6 cellular contexts compared by ENCODE assay signal in the genomic region with DNA sequence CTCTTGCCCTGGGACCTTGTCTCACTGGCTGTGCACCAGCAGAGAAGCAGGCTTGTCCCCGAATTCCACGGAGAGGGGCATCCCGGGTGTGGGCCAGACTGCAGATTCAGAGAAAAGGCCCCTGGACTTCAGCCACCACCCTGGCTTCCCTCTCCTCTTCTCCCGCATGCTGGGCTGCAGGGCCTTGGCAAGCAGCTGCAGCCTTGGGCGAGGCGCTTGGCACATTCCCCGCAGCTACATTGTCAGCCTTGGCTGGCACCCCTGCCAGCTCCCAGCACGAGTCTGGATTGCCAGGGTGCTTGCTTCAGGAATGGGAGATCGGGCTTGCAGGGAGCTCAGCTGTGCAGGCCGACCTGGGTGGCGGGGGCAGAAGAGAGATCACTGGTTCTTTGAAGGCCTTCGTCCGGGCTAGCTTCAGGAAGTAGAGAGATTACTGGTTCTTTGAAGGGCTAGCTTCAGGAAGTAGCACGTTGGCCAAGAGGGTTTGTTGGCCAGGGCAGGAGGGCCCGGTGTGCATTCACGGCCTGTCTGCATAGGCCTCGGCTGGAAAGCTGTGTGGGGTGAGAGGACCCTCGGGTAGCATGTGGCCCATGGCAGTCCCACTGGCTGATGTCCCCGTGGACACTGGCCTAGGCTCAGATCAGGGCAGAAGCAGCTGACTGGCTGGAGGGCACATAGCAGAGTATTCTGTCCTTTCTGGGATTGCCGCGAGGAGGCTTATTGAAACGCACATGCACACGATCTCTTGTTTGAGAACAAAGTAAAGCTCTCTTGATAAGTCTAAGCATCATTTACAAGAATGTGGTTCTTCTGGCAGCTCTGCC. TPM values are rescaled to one million over a fixed set of nuclear protein-coding genes. Genes with fewer than 3 reads are reported as not detected.
DNase-seq lines count a peak whose midpoint lies in the region; ATAC-seq, FAIRE-seq and TF ChIP-seq lines count a peak whose summit lies in the region.

No MANE protein-coding gene starts in this region.

- intact Hi-C loops in endothelial cell of umbilical vein (cut with micrococcal nuclease), result loop anchor here (2.0 kb wide), 1 partner anchor 67 kb away; a partner anchor contains a TSS

- no peaks in the 10 kb centered on the region for H4K20me1 ChIP-seq in endothelial cell of umbilical vein (replicated peaks; ENCODE audit: control insufficient read depth, extremely low read depth, insufficient read depth, low read length)

- no peak for TF ChIP-seq CTCF in endothelial cell of umbilical vein (IDR thresholded peaks at IDR 0.05; ENCODE audit: extremely low read depth in 1 of 2, insufficient read depth in 1 of 2, low read depth in 1 of 2, low read length in 2 of 2)

- H3K4me2 ChIP-seq in endothelial cell of umbilical vein (ENCODE audit: insufficient read depth, low read length), result peak overlapping the region; percentile 29

- no TSS peak for BruUV-seq in endothelial cell of umbilical vein (replicated peaks; lab: Mats Ljungman, UMichigan)

- H3K79me2 ChIP-seq in endothelial cell of umbilical vein (ENCODE audit: control insufficient read depth, insufficient read depth, low read length), result peaks cover 7% of the 10 kb centered on the region

- H3K9me1 ChIP-seq in endothelial cell of umbilical vein (replicated peaks; ENCODE audit: control insufficient read depth, extremely low read depth, insufficient read depth, low read length), result no peaks in the 10 kb centered on the region

- no peaks in the 10 kb centered on the region for H3K36me3 ChIP-seq in endothelial cell of umbilical vein (ENCODE audit: control insufficient read depth in 2 of 2, extremely low read depth in 1 of 2, insufficient read depth in 2 of 2, low read length in 2 of 2)

- dilution Hi-C loops in endothelial cell of umbilical vein (cut with MboI; ENCODE audit: extremely low pct_ligation_motif_present, low sequenced_read_pairs), result no loop called here

- no peaks in the 10 kb centered on the region for H3K9me3 ChIP-seq in endothelial cell of umbilical vein (replicated peaks; ENCODE audit: control insufficient read depth, insufficient read depth, low read length)

- DNase-seq in AG08396 (ENCODE audit: low spot score) (peak; percentile 39), NCI-H1092 treated with DMSO at 0.1 percent for 48 hours (lab: John Stamatoyannopoulos, UW) (peak; percentile 81), endothelial cell of umbilical vein (ENCODE audit: low read depth, low spot score) (peak; percentile 28), renal cortical epithelial cell (ENCODE audit: low read depth) (peak; percentile 25)
- DNase-seq in stimulated activated naive CD4-positive, alpha-beta T cell (lab: John Stamatoyannopoulos, UW), result no peak

- no peak overlapping the region for H3K4me3 ChIP-seq in endothelial cell of umbilical vein (replicated peaks in 1 of 3; ENCODE audit: insufficient read depth in 1 of 3, low read depth in 1 of 3, low read length in 3 of 3)

- CTCF ChIA-PET in endothelial cell of umbilical vein (lab: Charles Lee), result interaction anchor here (1.0 kb wide), 1 partner anchor 8 kb away, joined by 3 read pairs; no protein-coding TSS in a partner anchor

- H2AFZ ChIP-seq in endothelial cell of umbilical vein (ENCODE audit: low read depth, low read length), result peak overlapping the region; percentile 27

- POLR2A ChIA-PET in endothelial cell of umbilical vein (lab: Charles Lee), result interaction anchor here (0.6 kb wide), 1 partner anchor 218 kb away, joined by 6 read pairs; no protein-coding TSS in a partner anchor

- H3K27ac ChIP-seq in endothelial cell of umbilical vein (ENCODE audit: insufficient read depth, low read depth, low read length), result peak overlapping the region; percentile 72

- peaks cover 21% of the 10 kb centered on the region for H3K4me1 ChIP-seq in endothelial cell of umbilical vein (ENCODE audit: control insufficient read depth, extremely low read depth, insufficient read depth, low read length)

- FAIRE-seq in endothelial cell of umbilical vein (lab: Jason Lieb, UNC), result peak; percentile 89

- H3K9ac ChIP-seq in endothelial cell of umbilical vein (replicated peaks; ENCODE audit: extremely low read depth, insufficient read depth, low read length), result peak overlapping the region; percentile 47

- no peaks in the 10 kb centered on the region for H3K27me3 ChIP-seq in endothelial cell of umbilical vein (ENCODE audit: control insufficient read depth in 2 of 2, insufficient read depth in 2 of 2, low read length in 2 of 2)

- no peak for TF ChIP-seq POLR2A in endothelial cell of umbilical vein (IDR thresholded peaks at IDR 0.05; ENCODE audit: low read depth, low read length)

- no peak for ATAC-seq in HG02973 (IDR thresholded peaks at IDR 0.05; ENCODE audit: unreplicated experiment)

TF ChIP-seq in endothelial cell of umbilical vein, 7 proteins besides CTCF, POLR2A, EP300 and RAD21:
- TF ChIP-seq FOS (IDR thresholded peaks at IDR 0.05; ENCODE audit: borderline replicate concordance, insufficient read depth, low read length) (no peak), EZH2 (IDR thresholded peaks at IDR 0.05; ENCODE audit: borderline replicate concordance, low read depth, low read length, severe bottlenecking) (no peak), JUN (IDR thresholded peaks at IDR 0.05; ENCODE audit: borderline replicate concordance, insufficient read depth, insufficient read length, low read depth) (no peak), MYC (IDR thresholded peaks at IDR 0.05; ENCODE audit: low read depth, low read length) (no peak), POLR2AphosphoS5 (IDR thresholded peaks at IDR 0.05; ENCODE audit: insufficient read depth, low read depth, low read length) (no peak), GATA2 (IDR thresholded peaks at IDR 0.05; ENCODE audit: insufficient read depth, insufficient read length, low read depth, low read length) (no peak)
- TF ChIP-seq, protein P1, sequence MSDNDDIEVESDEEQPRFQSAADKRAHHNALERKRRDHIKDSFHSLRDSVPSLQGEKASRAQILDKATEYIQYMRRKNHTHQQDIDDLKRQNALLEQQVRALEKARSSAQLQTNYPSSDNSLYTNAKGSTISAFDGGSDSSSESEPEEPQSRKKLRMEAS (IDR thresholded peaks at IDR 0.05; ENCODE audit: insufficient read depth, insufficient read length), result no peak

RNA-seq across cellular contexts. Expression of a gene that starts 2.7 kb away (rescaled TPM):
- total RNA-seq in endothelial cell of umbilical vein (12.9 and 14.3 TPM in 2 replicates), renal cortical epithelial cell (10.6 and 22.3 TPM in 2 replicates)
- polyA plus RNA-seq in endothelial cell of umbilical vein, result 9.1 and 11.3 TPM in 2 replicates
- polyA plus RNA-seq in endothelial cell of umbilical vein (2011; cell fraction: cytosol; rRNA removed), result 5.3 and 6.9 TPM in 2 replicates
- 12.7 and 14.2 TPM in 2 replicates for polyA plus RNA-seq in endothelial cell of umbilical vein (2011; cell fraction: nucleus; rRNA removed)
- polyA plus RNA-seq in endothelial cell of umbilical vein (2012), result 12.1 and 13.4 TPM in 2 replicates
- polyA minus RNA-seq in endothelial cell of umbilical vein, result 8.7 and 10.7 TPM in 2 replicates
- polyA minus RNA-seq in endothelial cell of umbilical vein (2011; cell fraction: cytosol; rRNA and poly(A)+ RNA removed), result 21.5 TPM
- 6.3 and 11.1 TPM in 2 replicates for polyA minus RNA-seq in endothelial cell of umbilical vein (2011; cell fraction: nucleus; rRNA and poly(A)+ RNA removed)

RNA-seq across cellular contexts. Expression of a gene that starts 3.1 kb away (rescaled TPM):
- 198 and 203 TPM in 2 replicates for total RNA-seq in endothelial cell of umbilical vein
- 169 and 220 TPM in 2 replicates for polyA plus RNA-seq in endothelial cell of umbilical vein
- polyA plus RNA-seq in endothelial cell of umbilical vein (2011; cell fraction: cytosol; rRNA removed), result 144 and 159 TPM in 2 replicates
- polyA plus RNA-seq in endothelial cell of umbilical vein (2011; cell fraction: nucleus; rRNA removed), result 102 and 112 TPM in 2 replicates
- 263 and 306 TPM in 2 replicates for polyA plus RNA-seq in endothelial cell of umbilical vein (2012)
- 170 and 176 TPM in 2 replicates for polyA minus RNA-seq in endothelial cell of umbilical vein
- polyA minus RNA-seq in endothelial cell of umbilical vein (2011; cell fraction: cytosol; rRNA and poly(A)+ RNA removed), result 67.2 TPM
- 28.7 and 51.9 TPM in 2 replicates for polyA minus RNA-seq in endothelial cell of umbilical vein (2011; cell fraction: nucleus; rRNA and poly(A)+ RNA removed)
- total RNA-seq in renal cortical epithelial cell, result 233 and 273 TPM in 2 replicates

RNA-seq across cellular contexts. Expression of a gene that starts 36.7 kb away (rescaled TPM):
- total RNA-seq in endothelial cell of umbilical vein, result 29.7 and 31.4 TPM in 2 replicates
- polyA plus RNA-seq in endothelial cell of umbilical vein, result 19.0 and 27.1 TPM in 2 replicates
- polyA plus RNA-seq in endothelial cell of umbilical vein (2011; cell fraction: cytosol; rRNA removed), result 9.5 and 17.0 TPM in 2 replicates
- 127 and 160 TPM in 2 replicates for polyA plus RNA-seq in endothelial cell of umbilical vein (2011; cell fraction: nucleus; rRNA removed)
- 23.3 and 35.6 TPM in 2 replicates for polyA plus RNA-seq in endothelial cell of umbilical vein (2012)
- polyA minus RNA-seq in endothelial cell of umbilical vein, result 20.0 and 36.5 TPM in 2 replicates
- 0.20 TPM for polyA minus RNA-seq in endothelial cell of umbilical vein (2011; cell fraction: cytosol; rRNA and poly(A)+ RNA removed)
- 24.5 and 40.3 TPM in 2 replicates for polyA minus RNA-seq in endothelial cell of umbilical vein (2011; cell fraction: nucleus; rRNA and poly(A)+ RNA removed)
- total RNA-seq in renal cortical epithelial cell, result 2.6 and 10.3 TPM in 2 replicates

RNA-seq across cellular contexts. Expression of a gene that starts 39.6 kb away (rescaled TPM):
- 23.6 and 28.8 TPM in 2 replicates for total RNA-seq in endothelial cell of umbilical vein
- 22.7 and 22.8 TPM in 2 replicates for polyA plus RNA-seq in endothelial cell of umbilical vein
- polyA plus RNA-seq in endothelial cell of umbilical vein (2011; cell fraction: cytosol; rRNA removed), result 14.4 and 18.5 TPM in 2 replicates
- 23.1 and 36.6 TPM in 2 replicates for polyA plus RNA-seq in endothelial cell of umbilical vein (2011; cell fraction: nucleus; rRNA removed)
- polyA plus RNA-seq in endothelial cell of umbilical vein (2012), result 23.1 and 25.7 TPM in 2 replicates
- polyA minus RNA-seq in endothelial cell of umbilical vein, result 42.5 and 44.1 TPM in 2 replicates
- 35.0 TPM for polyA minus RNA-seq in endothelial cell of umbilical vein (2011; cell fraction: cytosol; rRNA and poly(A)+ RNA removed)
- polyA minus RNA-seq in endothelial cell of umbilical vein (2011; cell fraction: nucleus; rRNA and poly(A)+ RNA removed), result 10.9 and 18.4 TPM in 2 replicates
- 9.2 and 80.4 TPM in 2 replicates for total RNA-seq in renal cortical epithelial cell

RNA-seq across cellular contexts. Expression of a gene that starts 53.5 kb away (rescaled TPM):
- total RNA-seq in endothelial cell of umbilical vein (0.18 and 0.40 TPM in 2 replicates), renal cortical epithelial cell (0.17 and 0.25 TPM in 2 replicates)
- polyA plus RNA-seq in endothelial cell of umbilical vein, result 0.25 and 0.29 TPM in 2 replicates
- polyA plus RNA-seq in endothelial cell of umbilical vein (2011; cell fraction: cytosol; rRNA removed), result 0.04 and 0.07 TPM in 2 replicates
- 1.2 and 2.3 TPM in 2 replicates for polyA plus RNA-seq in endothelial cell of umbilical vein (2011; cell fraction: nucleus; rRNA removed)
- 0.15 and 0.22 TPM in 2 replicates for polyA plus RNA-seq in endothelial cell of umbilical vein (2012)
- 0.04 and 0.12 TPM in 2 replicates for polyA minus RNA-seq in endothelial cell of umbilical vein
- not detected for polyA minus RNA-seq in endothelial cell of umbilical vein (2011; cell fraction: cytosol; rRNA and poly(A)+ RNA removed)
- 0.24 and 0.38 TPM in 2 replicates for polyA minus RNA-seq in endothelial cell of umbilical vein (2011; cell fraction: nucleus; rRNA and poly(A)+ RNA removed)

Comparison
In these comparisons a context has a peak if more than half of its experiments do, and no peak if none do; other contexts are left out.
1. DNase-seq: peak in AG08396 (single experiment), NCI-H1092 treated with DMSO at 0.1 percent for 48 hours (single experiment), endothelial cell of umbilical vein (single experiment) and renal cortical epithelial cell (single experiment); none in stimulated activated naive CD4-positive, alpha-beta T cell (0 of 6).